1 cellular context compared by ENCODE assay signal in the genomic region with DNA sequence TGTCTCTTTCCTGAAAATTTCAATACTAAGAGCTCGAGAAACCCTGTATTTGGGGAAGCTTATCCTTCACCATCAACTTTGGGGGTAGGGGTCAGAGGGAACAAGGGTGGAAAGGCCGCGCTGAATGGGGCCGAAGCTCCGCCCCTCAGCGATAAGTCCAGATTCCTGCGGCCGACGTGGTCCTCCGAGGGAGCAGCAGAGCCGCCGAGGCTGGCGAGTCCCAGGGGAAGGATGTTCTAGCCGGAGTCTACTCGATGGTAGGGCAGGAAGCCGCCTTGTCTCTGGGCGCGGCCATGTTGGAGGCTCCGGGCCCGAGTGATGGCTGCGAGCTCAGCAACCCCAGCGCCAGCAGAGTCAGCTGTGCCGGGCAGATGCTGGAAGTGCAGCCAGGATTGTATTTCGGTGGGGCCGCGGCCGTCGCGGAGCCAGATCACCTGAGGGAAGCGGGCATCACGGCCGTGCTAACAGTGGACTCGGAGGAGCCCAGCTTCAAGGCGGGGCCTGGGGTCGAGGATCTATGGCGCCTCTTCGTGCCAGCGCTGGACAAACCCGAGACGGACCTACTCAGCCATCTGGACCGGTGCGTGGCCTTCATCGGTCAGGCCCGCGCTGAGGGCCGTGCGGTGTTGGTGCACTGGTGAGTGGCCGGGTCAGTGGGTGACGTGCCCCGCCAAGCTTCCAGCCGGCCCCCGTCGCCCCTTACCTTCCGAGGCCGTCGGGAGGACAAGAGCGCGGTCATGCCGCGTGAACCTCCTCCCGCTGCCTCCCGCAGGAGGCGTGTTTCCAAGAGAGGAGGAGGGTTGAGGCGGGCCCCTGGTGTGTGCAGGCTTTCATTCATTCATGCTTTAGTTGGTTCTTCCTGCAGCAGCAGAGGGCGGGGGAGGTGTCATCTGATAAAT.
TF ChIP-seq lines count a peak whose summit lies in the region.

A gene with protein sequence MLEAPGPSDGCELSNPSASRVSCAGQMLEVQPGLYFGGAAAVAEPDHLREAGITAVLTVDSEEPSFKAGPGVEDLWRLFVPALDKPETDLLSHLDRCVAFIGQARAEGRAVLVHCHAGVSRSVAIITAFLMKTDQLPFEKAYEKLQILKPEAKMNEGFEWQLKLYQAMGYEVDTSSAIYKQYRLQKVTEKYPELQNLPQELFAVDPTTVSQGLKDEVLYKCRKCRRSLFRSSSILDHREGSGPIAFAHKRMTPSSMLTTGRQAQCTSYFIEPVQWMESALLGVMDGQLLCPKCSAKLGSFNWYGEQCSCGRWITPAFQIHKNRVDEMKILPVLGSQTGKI (plus strand): TSS at position 278 of the 899 bp plus-strand sequence. CDS start 16 bp downstream, at position 294.

TF ChIP-seq in IMR-90, 13 proteins besides CTCF, POLR2A, EP300 and RAD21 (continued from another document):
- TF ChIP-seq, protein P1, sequence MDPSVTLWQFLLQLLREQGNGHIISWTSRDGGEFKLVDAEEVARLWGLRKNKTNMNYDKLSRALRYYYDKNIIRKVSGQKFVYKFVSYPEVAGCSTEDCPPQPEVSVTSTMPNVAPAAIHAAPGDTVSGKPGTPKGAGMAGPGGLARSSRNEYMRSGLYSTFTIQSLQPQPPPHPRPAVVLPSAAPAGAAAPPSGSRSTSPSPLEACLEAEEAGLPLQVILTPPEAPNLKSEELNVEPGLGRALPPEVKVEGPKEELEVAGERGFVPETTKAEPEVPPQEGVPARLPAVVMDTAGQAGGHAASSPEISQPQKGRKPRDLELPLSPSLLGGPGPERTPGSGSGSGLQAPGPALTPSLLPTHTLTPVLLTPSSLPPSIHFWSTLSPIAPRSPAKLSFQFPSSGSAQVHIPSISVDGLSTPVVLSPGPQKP (IDR thresholded peaks at IDR 0.05; ENCODE audit: borderline replicate concordance, low read depth, low read length) = no peak
- no peak for TF ChIP-seq MAFK (IDR thresholded peaks at IDR 0.05; ENCODE audit: low read depth, low read length)
- no peak for TF ChIP-seq FOS (IDR thresholded peaks at IDR 0.05; ENCODE audit: low read depth, low read length)
